ENCODE assay signal across 13 cellular contexts in the genomic region with DNA sequence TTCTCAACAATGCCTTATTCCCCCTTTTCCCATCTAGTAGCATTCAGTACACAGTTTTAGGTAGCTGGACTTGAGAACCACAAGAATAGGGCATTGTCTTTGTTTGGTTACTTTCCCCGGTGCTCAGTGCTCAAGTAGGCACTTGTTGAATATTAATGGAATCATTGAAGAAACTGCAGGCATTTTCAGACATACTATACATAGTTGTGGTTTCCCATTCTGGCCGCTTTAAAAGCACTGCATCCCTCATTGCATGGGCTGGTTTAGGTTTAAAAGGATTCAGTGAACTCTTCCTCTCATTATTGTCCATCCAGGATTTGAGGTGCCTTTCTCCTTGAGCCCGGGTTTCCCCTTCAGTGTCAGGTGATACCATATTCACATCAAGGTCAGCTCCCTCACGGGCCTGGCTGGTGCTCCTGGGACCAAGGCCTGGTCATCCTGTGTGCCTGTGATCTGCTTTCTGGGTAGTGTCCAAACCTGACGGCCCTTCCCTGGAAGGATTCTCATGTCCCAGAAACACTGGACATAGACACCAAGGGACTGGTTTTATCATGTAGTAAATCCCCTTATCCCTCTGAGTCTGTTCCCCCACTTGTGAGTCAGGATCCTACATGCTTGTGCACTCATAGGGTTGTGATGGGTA. TPM values are rescaled to one million over a fixed set of nuclear protein-coding genes. Genes with fewer than 3 reads are reported as not detected.
DNase-seq lines count a peak whose midpoint lies in the region; ATAC-seq, FAIRE-seq and TF ChIP-seq lines count a peak whose summit lies in the region.
"Had no signal": no experiment of that assay in that cellular context is flagged by ENCODE, and none has a peak within 500 bp of the region (broad histone marks: within the 10 kb centered on the region; RNA-seq: fewer than 3 reads in every experiment).

No MANE protein-coding gene starts in this region.

- no peaks in the 10 kb centered on the region for H4K20me1 ChIP-seq in keratinocyte (ENCODE audit: control insufficient read depth, extremely low read depth, insufficient read depth, low read length)

- H3K9me3 ChIP-seq in keratinocyte (ENCODE audit: control insufficient read depth, low read depth, low read length) (no peaks in the 10 kb centered on the region), upper lobe of left lung (no peaks in the 10 kb centered on the region)
- H3K9me3 ChIP-seq: uterus had no signal

- TF ChIP-seq CTCF in astrocyte of the cerebellum (IDR thresholded peaks at IDR 0.05; ENCODE audit: low read depth, low read length, missing control alignments) (no peak), keratinocyte (optimal IDR thresholded peaks at IDR 0.05 in 1 of 3, IDR thresholded peaks at IDR 0.05 in 1 of 3, conservative IDR thresholded peaks at IDR 0.05 in 1 of 3; ENCODE audit: extremely low read depth in 1 of 3, insufficient read depth in 2 of 3, low read length in 3 of 3) (no peak), upper lobe of left lung (IDR thresholded peaks at IDR 0.05) (no peak), GM13976 (IDR thresholded peaks at IDR 0.05; ENCODE audit: borderline replicate concordance, control extremely low read depth, extremely low read depth, insufficient read depth, missing control alignments) (no peak)

- dilution Hi-C loops in keratinocyte (cut with MboI; ENCODE audit: extremely low pct_ligation_motif_present, low sequenced_read_pairs) = no loop called here

- no peak for TF ChIP-seq EP300 in upper lobe of left lung (IDR thresholded peaks at IDR 0.05)

- H3K27me3 ChIP-seq in keratinocyte (ENCODE audit: control insufficient read depth, extremely low read depth, insufficient read depth, low read length) (no peaks in the 10 kb centered on the region), upper lobe of left lung (no peaks in the 10 kb centered on the region)
- H3K27me3 ChIP-seq: dorsolateral prefrontal cortex, uterus had no signal

- H3K4me2 ChIP-seq in keratinocyte (ENCODE audit: control insufficient read depth, extremely low read depth, insufficient read depth, low read depth, low read length) = peak overlapping the region; percentile 59

- H3K4me3 Mint-ChIP-seq in activated naive CD8-positive, alpha-beta T cell = no peak overlapping the region
- H3K4me3 Mint-ChIP-seq in activated naive CD8-positive, alpha-beta T cell treated with anti-CD3 and anti-CD28 coated beads, Interleukin-2, amount 50 U/mL, for 24 hours = no peak overlapping the region

- H3K9ac ChIP-seq in keratinocyte (ENCODE audit: control insufficient read depth, extremely low read depth, insufficient read depth, low read length) = no peak overlapping the region

- peaks cover 19% of the 10 kb centered on the region for H3K4me1 ChIP-seq in keratinocyte (ENCODE audit: control insufficient read depth, extremely low read depth, insufficient read depth, low read length)
- H3K4me1 ChIP-seq in upper lobe of left lung = peaks cover 38 to 61% (median 51%) of the 10 kb centered on the region in 4 donors

- WGBS in upper lobe of left lung, 2 donors = 59 to 64% methylated on average over 5 of the region's 5 CpGs

- H3K9me1 ChIP-seq in keratinocyte (ENCODE audit: control insufficient read depth, extremely low read depth, insufficient read depth, low read length) = no peaks in the 10 kb centered on the region

- peaks cover 3% of the 10 kb centered on the region for H3K36me3 Mint-ChIP-seq in activated naive CD8-positive, alpha-beta T cell
- no peaks in the 10 kb centered on the region for H3K36me3 Mint-ChIP-seq in activated naive CD8-positive, alpha-beta T cell treated with anti-CD3 and anti-CD28 coated beads, Interleukin-2, amount 50 U/mL, for 24 hours (ENCODE audit: low read depth)

- no peak for TF ChIP-seq POLR2A in upper lobe of left lung (IDR thresholded peaks at IDR 0.05)

- H3K36me3 ChIP-seq in keratinocyte (ENCODE audit: control insufficient read depth in 2 of 2, extremely low read depth in 1 of 2, insufficient read depth in 2 of 2, low read length in 2 of 2) (no peaks in the 10 kb centered on the region), upper lobe of left lung (peaks cover 0 to 13% (median 5%) of the 10 kb centered on the region in 4 donors)
- H3K36me3 ChIP-seq: uterus had no signal

- H3K27me3 Mint-ChIP-seq in activated naive CD8-positive, alpha-beta T cell = no peaks in the 10 kb centered on the region
- H3K27me3 Mint-ChIP-seq in activated naive CD8-positive, alpha-beta T cell treated with anti-CD3 and anti-CD28 coated beads, Interleukin-2, amount 50 U/mL, for 24 hours = no peaks in the 10 kb centered on the region

- no peak for ATAC-seq in activated naive CD8-positive, alpha-beta T cell treated with anti-CD3 and anti-CD28 coated beads, Interleukin-2, amount 50 U/mL, for 24 hours
- peak; percentile 51 to 84 for ATAC-seq in upper lobe of left lung (ENCODE audit: low FRiP score in 2 of 2)
- ATAC-seq in HG03045 (IDR thresholded peaks at IDR 0.05; ENCODE audit: unreplicated experiment) = no peak

- no peaks in the 10 kb centered on the region for H3K79me2 ChIP-seq in keratinocyte (ENCODE audit: control insufficient read depth, insufficient read depth, low read length)

- no peaks in the 10 kb centered on the region for H3K9me3 Mint-ChIP-seq in activated naive CD8-positive, alpha-beta T cell (ENCODE audit: low read depth)
- H3K9me3 Mint-ChIP-seq in activated naive CD8-positive, alpha-beta T cell treated with anti-CD3 and anti-CD28 coated beads, Interleukin-2, amount 50 U/mL, for 24 hours = no peaks in the 10 kb centered on the region

- H3K27ac Mint-ChIP-seq in activated naive CD8-positive, alpha-beta T cell = peak overlapping the region; percentile 62
- no peak overlapping the region for H3K27ac Mint-ChIP-seq in activated naive CD8-positive, alpha-beta T cell treated with anti-CD3 and anti-CD28 coated beads, Interleukin-2, amount 50 U/mL, for 24 hours

- H3K4me1 Mint-ChIP-seq in activated naive CD8-positive, alpha-beta T cell (ENCODE audit: low read depth) = peaks cover 66% of the 10 kb centered on the region
- peaks cover 64% of the 10 kb centered on the region for H3K4me1 Mint-ChIP-seq in activated naive CD8-positive, alpha-beta T cell treated with anti-CD3 and anti-CD28 coated beads, Interleukin-2, amount 50 U/mL, for 24 hours

- in situ Hi-C loops in astrocyte of the cerebellum (cut with HindIII; ENCODE audit: low sequenced_read_pairs) (no loop called here), GM13976 (cut with MboI; ENCODE audit: low sequenced_read_pairs, unreplicated experiment) (no loop called here)

- H3K27ac ChIP-seq in keratinocyte (ENCODE audit: control insufficient read depth, insufficient read depth, low read length) = peak overlapping the region; percentile 23
- H3K27ac ChIP-seq in upper lobe of left lung = peak overlapping the region in 3 of 4 donors; percentile 26 to 62 (median 48)
- H3K27ac ChIP-seq: uterus had no signal

- DNase-seq in activated naive CD8-positive, alpha-beta T cell treated with anti-CD3 and anti-CD28 coated beads, Interleukin-2, amount 50 U/mL, for 24 hours = no peak
- peak; percentile 85 for DNase-seq in astrocyte of the cerebellum (ENCODE audit: low read depth)
- no peak for DNase-seq in keratinocyte (ENCODE audit: low read depth, low spot score)
- DNase-seq in upper lobe of left lung = no peak
- DNase-seq in GM13976 (ENCODE audit: low spot score) = no peak
- DNase-seq in GDM1 (lab: John Stamatoyannopoulos, UW) = no peak
- DNase-seq: activated CD8-positive, alpha-beta memory T cell treated with anti-CD3 and anti-CD28 coated beads, Interleukin-2, amount 50 U/mL, for 4 hours; dorsolateral prefrontal cortex; NCI-H2081; stimulated activated CD4-positive, alpha-beta T cell treated with anti-CD3 and anti-CD28 coated beads, Interleukin-4, amount 100 ng/mL, for 24 hours; uterus had no signal

- no peak overlapping the region for H2AFZ ChIP-seq in keratinocyte (ENCODE audit: control insufficient read depth, low read length)

- no peak overlapping the region for H3K4me3 ChIP-seq in astrocyte of the cerebellum (ENCODE audit: low read depth, low read length)
- no peak overlapping the region for H3K4me3 ChIP-seq in keratinocyte (ENCODE audit: control insufficient read depth in 2 of 3, extremely low read depth in 1 of 3, insufficient read depth in 2 of 3, low read depth in 1 of 3, low read length in 3 of 3)
- H3K4me3 ChIP-seq in upper lobe of left lung = no peak overlapping the region
- H3K4me3 ChIP-seq: uterus had no signal

- peak; percentile 86 for FAIRE-seq in keratinocyte (lab: Jason Lieb, UNC)

RNA-seq across cellular contexts. Expression of gene TCP11L2, which starts 7.3 kb away (rescaled TPM):
- polyA plus RNA-seq in keratinocyte = 5.4 to 6.5 TPM (median 6.1 TPM) in 3 replicates
- polyA plus RNA-seq in keratinocyte (2011; ENCODE audit: low read depth) = 20.0 TPM
- polyA plus RNA-seq in keratinocyte (2011; cell fraction: cytosol; rRNA removed) = 2.8 and 4.4 TPM in 2 replicates
- polyA plus RNA-seq in keratinocyte (2011; cell fraction: nucleus; rRNA removed) = 11.5 and 13.0 TPM in 2 replicates
- 3.4 and 28.2 TPM in 2 replicates for polyA plus RNA-seq in keratinocyte (2012; ENCODE audit: low replicate concordance)
- polyA minus RNA-seq in keratinocyte = 14.2 to 24.7 TPM (median 15.7 TPM) in 3 replicates
- 11.7 TPM for polyA minus RNA-seq in keratinocyte (2011; cell fraction: cytosol; rRNA and poly(A)+ RNA removed)
- 15.3 and 24.2 TPM in 2 replicates for polyA minus RNA-seq in keratinocyte (2011; cell fraction: nucleus; rRNA and poly(A)+ RNA removed)
- 10 to 100 TPM; 43.2 to 77.5 (median 56.2) TPM for total RNA-seq in upper lobe of left lung

RNA-seq across cellular contexts. Expression of gene POLR3B, which starts 47.8 kb away (rescaled TPM):
- polyA plus RNA-seq in keratinocyte = 9.1 to 13.9 TPM (median 12.3 TPM) in 3 replicates
- polyA plus RNA-seq in keratinocyte (2011; ENCODE audit: low read depth) = 5.9 TPM
- polyA plus RNA-seq in keratinocyte (2011; cell fraction: cytosol; rRNA removed) = 5.6 and 9.7 TPM in 2 replicates
- polyA plus RNA-seq in keratinocyte (2011; cell fraction: nucleus; rRNA removed) = 13.4 and 16.8 TPM in 2 replicates
- polyA plus RNA-seq in keratinocyte (2012; ENCODE audit: low replicate concordance) = 4.8 and 11.4 TPM in 2 replicates
- 5.8 to 23.4 TPM (median 15.6 TPM) in 3 replicates for polyA minus RNA-seq in keratinocyte
- polyA minus RNA-seq in keratinocyte (2011; cell fraction: cytosol; rRNA and poly(A)+ RNA removed) = 8.1 TPM
- polyA minus RNA-seq in keratinocyte (2011; cell fraction: nucleus; rRNA and poly(A)+ RNA removed) = 13.5 and 24.7 TPM in 2 replicates
- total RNA-seq in upper lobe of left lung = 10 to 100 TPM in 3 of 6 donors, 1 to 10 TPM in 3; 7.2 to 14.7 (median 10.6) TPM

Comparison
In these comparisons a context has a peak if more than half of its experiments do, and no peak if none do; other contexts are left out.
1. ATAC-seq: peak in upper lobe of left lung (2 of 2); none in activated naive CD8-positive, alpha-beta T cell treated with anti-CD3 and anti-CD28 coated beads, Interleukin-2, amount 50 U/mL, for 24 hours (single experiment) and HG03045 (single experiment).